ENCODE assay signal across 20 cellular contexts in the genomic region with DNA sequence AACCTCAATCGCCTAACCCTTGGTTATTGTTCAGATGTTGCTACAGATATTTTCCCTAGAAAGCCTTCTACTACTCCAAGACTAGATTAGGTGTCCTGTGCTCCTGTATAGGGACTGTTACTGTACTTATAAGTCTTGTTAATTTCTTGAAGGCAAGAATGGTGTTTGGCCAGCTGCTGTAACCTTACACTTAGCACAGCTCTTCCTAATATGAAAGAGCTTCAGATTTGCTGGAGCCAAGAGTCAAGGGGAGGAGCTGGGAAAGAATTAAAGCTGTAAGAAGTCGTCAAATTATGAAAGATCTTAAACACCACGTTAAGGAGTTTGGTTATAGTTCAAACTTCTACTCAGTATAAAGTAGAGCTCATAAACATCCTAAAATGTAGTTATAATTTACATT.
"Had no signal": no experiment of that assay in that cellular context is flagged by ENCODE, and none has a peak within 500 bp of the region (broad histone marks: within the 10 kb centered on the region; RNA-seq: fewer than 3 reads in every experiment).

No MANE protein-coding gene starts in this region.

- H3K27me3 ChIP-seq: ascending aorta, colonic mucosa, gastroesophageal sphincter, stomach had no signal

- H3K9me3 ChIP-seq: ascending aorta, colonic mucosa, gastroesophageal sphincter, mucosa of descending colon, psoas muscle, stomach had no signal

- H3K27me3 Mint-ChIP-seq: activated naive CD4-positive, alpha-beta T cell treated with anti-CD3 and anti-CD28 coated beads, Interleukin-2, amount 50 U/mL, for 24 hours; central memory CD8-positive, alpha-beta T cell; naive B cell had no signal

- H3K4me3 ChIP-seq: ascending aorta, colonic mucosa, gastroesophageal sphincter, mucosa of descending colon, psoas muscle, stomach had no signal

- H3K4me1 Mint-ChIP-seq: activated naive CD4-positive, alpha-beta T cell treated with anti-CD3 and anti-CD28 coated beads, Interleukin-2, amount 50 U/mL, for 24 hours; central memory CD8-positive, alpha-beta T cell; naive B cell; stimulated activated effector memory CD8-positive, alpha-beta T cell treated with anti-CD3 and anti-CD28 coated beads, Interleukin-12 subunit alpha, Interleukin-12 subunit beta, amount 100 ng/mL, for 72 hours had no signal

- H3K27ac Mint-ChIP-seq: activated naive CD4-positive, alpha-beta T cell treated with anti-CD3 and anti-CD28 coated beads, Interleukin-2, amount 50 U/mL, for 24 hours; stimulated activated effector memory CD8-positive, alpha-beta T cell treated with anti-CD3 and anti-CD28 coated beads, Interleukin-12 subunit alpha, Interleukin-12 subunit beta, amount 100 ng/mL, for 72 hours had no signal

- H3K27ac ChIP-seq: ascending aorta, colonic mucosa, gastroesophageal sphincter, psoas muscle, stomach, WERI-Rb-1 had no signal

- H3K4me1 ChIP-seq: ascending aorta, colonic mucosa, psoas muscle, stomach had no signal

- H3K36me3 ChIP-seq: ascending aorta, colonic mucosa, gastroesophageal sphincter, stomach, WERI-Rb-1 had no signal

- H3K9me3 Mint-ChIP-seq: activated naive CD4-positive, alpha-beta T cell treated with anti-CD3 and anti-CD28 coated beads, Interleukin-2, amount 50 U/mL, for 24 hours; naive B cell; neural crest cell had no signal

- H3K4me3 Mint-ChIP-seq: activated naive CD4-positive, alpha-beta T cell treated with anti-CD3 and anti-CD28 coated beads, Interleukin-2, amount 50 U/mL, for 24 hours; central memory CD8-positive, alpha-beta T cell; naive B cell; neural crest cell; stimulated activated effector memory CD8-positive, alpha-beta T cell treated with anti-CD3 and anti-CD28 coated beads, Interleukin-12 subunit alpha, Interleukin-12 subunit beta, amount 100 ng/mL, for 72 hours had no signal

- DNase-seq: activated CD4-positive, alpha-beta T cell treated with anti-CD3 and anti-CD28 coated beads, Interleukin-2, amount 50 U/mL, for 4 hours; activated gamma-delta T cell; colonic mucosa; mesenchymal stem cell; mucosa of descending colon; naive B cell; psoas muscle; right cardiac atrium; small intestine; stimulated activated CD4-positive, alpha-beta T cell treated with anti-CD3 and anti-CD28 coated beads, Interleukin-15, amount 100 ng/mL, for 24 hours; stimulated activated CD4-positive, alpha-beta T cell treated with anti-CD3 and anti-CD28 coated beads, Interleukin-4, amount 100 ng/mL, for 24 hours; stomach; trophoblast cell; WERI-Rb-1 had no signal

- H3K36me3 Mint-ChIP-seq: activated naive CD4-positive, alpha-beta T cell treated with anti-CD3 and anti-CD28 coated beads, Interleukin-2, amount 50 U/mL, for 24 hours; naive B cell; stimulated activated effector memory CD8-positive, alpha-beta T cell treated with anti-CD3 and anti-CD28 coated beads, Interleukin-12 subunit alpha, Interleukin-12 subunit beta, amount 100 ng/mL, for 72 hours had no signal
